2 cellular contexts compared by ENCODE assay signal in genomic region chr11:62712861-62713260, GRCh38.
TF ChIP-seq lines count a peak whose summit lies in the region.

No MANE protein-coding gene starts in this region.

TF ChIP-seq in IMR-90, 13 proteins besides CTCF, POLR2A, EP300 and RAD21:
- no peak for TF ChIP-seq MAFK (IDR thresholded peaks at IDR 0.05; ENCODE audit: low read depth, low read length)
- TF ChIP-seq MAZ (IDR thresholded peaks at IDR 0.05; ENCODE audit: borderline replicate concordance, low read depth, low read length): no peak
- no peak for TF ChIP-seq NFE2L2 (IDR thresholded peaks at IDR 0.05; ENCODE audit: low read depth, low read length)
- TF ChIP-seq RCOR1 (IDR thresholded peaks at IDR 0.05; ENCODE audit: insufficient replicate concordance, low read length): no peak
- TF ChIP-seq BHLHE40 (IDR thresholded peaks at IDR 0.05; ENCODE audit: low read depth, low read length): no peak
- TF ChIP-seq, protein P1, sequence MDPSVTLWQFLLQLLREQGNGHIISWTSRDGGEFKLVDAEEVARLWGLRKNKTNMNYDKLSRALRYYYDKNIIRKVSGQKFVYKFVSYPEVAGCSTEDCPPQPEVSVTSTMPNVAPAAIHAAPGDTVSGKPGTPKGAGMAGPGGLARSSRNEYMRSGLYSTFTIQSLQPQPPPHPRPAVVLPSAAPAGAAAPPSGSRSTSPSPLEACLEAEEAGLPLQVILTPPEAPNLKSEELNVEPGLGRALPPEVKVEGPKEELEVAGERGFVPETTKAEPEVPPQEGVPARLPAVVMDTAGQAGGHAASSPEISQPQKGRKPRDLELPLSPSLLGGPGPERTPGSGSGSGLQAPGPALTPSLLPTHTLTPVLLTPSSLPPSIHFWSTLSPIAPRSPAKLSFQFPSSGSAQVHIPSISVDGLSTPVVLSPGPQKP (IDR thresholded peaks at IDR 0.05; ENCODE audit: borderline replicate concordance, low read depth, low read length): no peak
- no peak for TF ChIP-seq MXI1 (IDR thresholded peaks at IDR 0.05; ENCODE audit: borderline replicate concordance, low read depth, low read length)
- TF ChIP-seq RFX5 (IDR thresholded peaks at IDR 0.05; ENCODE audit: low read depth, low read length): no peak

TF ChIP-seq in SK-N-SH, 30 proteins besides CTCF, POLR2A, EP300 and RAD21:
- no peak for TF ChIP-seq MXI1 (IDR thresholded peaks at IDR 0.05; ENCODE audit: low read depth, low read length)
- no peak for TF ChIP-seq RFX5 (IDR thresholded peaks at IDR 0.05; ENCODE audit: low read length)
- TF ChIP-seq, protein P2, sequence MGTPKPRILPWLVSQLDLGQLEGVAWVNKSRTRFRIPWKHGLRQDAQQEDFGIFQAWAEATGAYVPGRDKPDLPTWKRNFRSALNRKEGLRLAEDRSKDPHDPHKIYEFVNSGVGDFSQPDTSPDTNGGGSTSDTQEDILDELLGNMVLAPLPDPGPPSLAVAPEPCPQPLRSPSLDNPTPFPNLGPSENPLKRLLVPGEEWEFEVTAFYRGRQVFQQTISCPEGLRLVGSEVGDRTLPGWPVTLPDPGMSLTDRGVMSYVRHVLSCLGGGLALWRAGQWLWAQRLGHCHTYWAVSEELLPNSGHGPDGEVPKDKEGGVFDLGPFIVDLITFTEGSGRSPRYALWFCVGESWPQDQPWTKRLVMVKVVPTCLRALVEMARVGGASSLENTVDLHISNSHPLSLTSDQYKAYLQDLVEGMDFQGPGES (IDR thresholded peaks at IDR 0.05; ENCODE audit: low read depth, low read length): no peak
- TF ChIP-seq NFIC (IDR thresholded peaks at IDR 0.05; ENCODE audit: borderline replicate concordance): no peak
- TF ChIP-seq, protein P3, sequence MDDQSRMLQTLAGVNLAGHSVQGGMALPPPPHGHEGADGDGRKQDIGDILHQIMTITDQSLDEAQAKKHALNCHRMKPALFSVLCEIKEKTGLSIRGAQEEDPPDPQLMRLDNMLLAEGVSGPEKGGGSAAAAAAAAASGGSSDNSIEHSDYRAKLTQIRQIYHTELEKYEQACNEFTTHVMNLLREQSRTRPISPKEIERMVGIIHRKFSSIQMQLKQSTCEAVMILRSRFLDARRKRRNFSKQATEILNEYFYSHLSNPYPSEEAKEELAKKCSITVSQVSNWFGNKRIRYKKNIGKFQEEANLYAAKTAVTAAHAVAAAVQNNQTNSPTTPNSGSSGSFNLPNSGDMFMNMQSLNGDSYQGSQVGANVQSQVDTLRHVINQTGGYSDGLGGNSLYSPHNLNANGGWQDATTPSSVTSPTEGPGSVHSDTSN (IDR thresholded peaks at IDR 0.05): no peak
- TF ChIP-seq POLR2AphosphoS5 (IDR thresholded peaks at IDR 0.05; ENCODE audit: low read depth, low read length): no peak
- no peak for TF ChIP-seq FOSL2 (IDR thresholded peaks at IDR 0.05; ENCODE audit: borderline replicate concordance, low read depth)
- no peak for TF ChIP-seq NRF1 (IDR thresholded peaks at IDR 0.05; ENCODE audit: low read depth, low read length)
- no peak for TF ChIP-seq YY1 (IDR thresholded peaks at IDR 0.05; ENCODE audit: low read depth)
- TF ChIP-seq MEF2A (IDR thresholded peaks at IDR 0.05; ENCODE audit: borderline replicate concordance, low read depth): no peak
- TF ChIP-seq RCOR1 (IDR thresholded peaks at IDR 0.05; ENCODE audit: low read length): no peak
- TF ChIP-seq GATA2 (CRISPR knock-in tag; IDR thresholded peaks at IDR 0.05): no peak
- TF ChIP-seq, protein P4, sequence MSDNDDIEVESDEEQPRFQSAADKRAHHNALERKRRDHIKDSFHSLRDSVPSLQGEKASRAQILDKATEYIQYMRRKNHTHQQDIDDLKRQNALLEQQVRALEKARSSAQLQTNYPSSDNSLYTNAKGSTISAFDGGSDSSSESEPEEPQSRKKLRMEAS (IDR thresholded peaks at IDR 0.05; ENCODE audit: low read depth): no peak
- no peak for TF ChIP-seq USF2 (IDR thresholded peaks at IDR 0.05; ENCODE audit: borderline replicate concordance, low read depth, low read length)
- no peak for TF ChIP-seq JUND (IDR thresholded peaks at IDR 0.05)
- no peak for TF ChIP-seq GABPA (IDR thresholded peaks at IDR 0.05; ENCODE audit: low read depth)
- no peak for TF ChIP-seq TAF1 (IDR thresholded peaks at IDR 0.05; ENCODE audit: borderline replicate concordance, low read depth, low read length)
- no peak for TF ChIP-seq USF1 (IDR thresholded peaks at IDR 0.05; ENCODE audit: borderline replicate concordance, low read depth)
- TF ChIP-seq RXRA (IDR thresholded peaks at IDR 0.05; ENCODE audit: borderline replicate concordance, low read depth): no peak
- no peak for TF ChIP-seq CHD2 (IDR thresholded peaks at IDR 0.05; ENCODE audit: low read length, partially characterized antibody)
